In genomic region chr1:54037476-54037875, GRCh38 we compare ENCODE assay signal across 25 cellular contexts. TPM values are rescaled to one million over a fixed set of nuclear protein-coding genes. Genes with fewer than 3 reads are reported as not detected.
DNase-seq lines count a peak whose midpoint lies in the region; ATAC-seq, FAIRE-seq and TF ChIP-seq lines count a peak whose summit lies in the region.
"Had no signal": no experiment of that assay in that cellular context is flagged by ENCODE, and none has a peak within 500 bp of the region (broad histone marks: within the 10 kb centered on the region; RNA-seq: fewer than 3 reads in every experiment).

No MANE protein-coding gene starts in this region.

- H3K36me3 ChIP-seq in pancreas, result peaks cover 8 to 63% (median 50%) of the 10 kb centered on the region in 3 donors

- intact Hi-C loops in left ventricle myocardium superior (cut with micrococcal nuclease) (no loop called here), cardiac septum (cut with DNase I) (no loop called here), pancreas (cut with DNase I) (no loop called here)

- H3K4me1 ChIP-seq in pancreas, result no peaks in the 10 kb centered on the region

- H3K27me3 ChIP-seq in pancreas, result no peaks in the 10 kb centered on the region
- H3K27me3 ChIP-seq: tibial nerve had no signal

- H3K4me3 ChIP-seq in pancreas, result no peak overlapping the region
- H3K4me3 ChIP-seq: tibial nerve had no signal

- H3K36me3 Mint-ChIP-seq in T-helper 17 cell (ENCODE audit: low read depth), result peaks cover 16% of the 10 kb centered on the region

- ATAC-seq in left ventricle myocardium superior (peak; percentile 86), T-helper 17 cell (no peak), HG02610 (IDR thresholded peaks at IDR 0.05; ENCODE audit: unreplicated experiment) (no peak), HG02571 (IDR thresholded peaks at IDR 0.05; ENCODE audit: unreplicated experiment) (no peak), pancreas (no peak)
- ATAC-seq: esophagus mucosa; left lobe of liver; stimulated activated naive CD8-positive, alpha-beta T cell treated with anti-CD3 and anti-CD28 coated beads, Interleukin-15, Interleukin-2, amounts not matched to agents 100 U/mL and 50 U/mL, for 24 hours had no signal

- H3K27ac Mint-ChIP-seq in T-helper 17 cell, result peak overlapping the region; percentile 61
- H3K27ac Mint-ChIP-seq: mesothelial cell of epicardium, nephron had no signal

- H3K4me1 Mint-ChIP-seq in T-helper 17 cell, result peaks cover 8% of the 10 kb centered on the region
- H3K4me1 Mint-ChIP-seq: mesothelial cell of epicardium, nephron had no signal

- no peaks in the 10 kb centered on the region for H3K9me3 ChIP-seq in T-helper 17 cell (ENCODE audit: control insufficient read depth, low read length, poor library complexity, severe bottlenecking)
- H3K9me3 ChIP-seq in pancreas, result no peaks in the 10 kb centered on the region
- H3K9me3 ChIP-seq: tibial nerve had no signal

- no peaks in the 10 kb centered on the region for H3K27me3 Mint-ChIP-seq in T-helper 17 cell

- no peak for DNase-seq in left ventricle myocardium superior
- no peak for DNase-seq in cardiac septum (ENCODE audit: low spot score)
- no peak for DNase-seq in T-helper 17 cell
- DNase-seq in fibroblast of gingiva (ENCODE audit: low read depth), result peak; percentile 7
- no peak for DNase-seq in GM20000 (ENCODE audit: low spot score)
- no peak for DNase-seq in pancreas
- DNase-seq: activated CD4-positive, alpha-beta T cell treated with anti-CD3 and anti-CD28 coated beads for 4 hours; cerebellar nuclear complex; DMS79 treated with DMSO at 0.1 percent for 48 hours; effector CD4-positive, alpha-beta T cell; glutamatergic neuron; HFFc6; NCI-H1694 treated with DMSO at 0.1 percent for 48 hours; posterior cingulate gyrus; small intestine; stimulated activated naive CD8-positive, alpha-beta T cell treated with anti-CD3 and anti-CD28 coated beads, Interleukin-15, Interleukin-2, amounts not matched to agents 100 U/mL and 50 U/mL, for 24 hours had no signal

- no peak overlapping the region for H3K27ac ChIP-seq in pancreas
- H3K27ac ChIP-seq: tibial nerve had no signal

- no peak overlapping the region for H3K4me3 Mint-ChIP-seq in T-helper 17 cell
- H3K4me3 Mint-ChIP-seq: HFFc6, mesothelial cell of epicardium, nephron had no signal

- TF ChIP-seq CTCF in GM20000 (IDR thresholded peaks at IDR 0.05; ENCODE audit: extremely low read depth, missing control alignments), result no peak
- TF ChIP-seq CTCF in pancreas (IDR thresholded peaks at IDR 0.05), result no peak

- no peak for FAIRE-seq in pancreas (lab: Jason Lieb, UNC)
- FAIRE-seq: GM12891 had no signal

RNA-seq across cellular contexts. Expression of gene TMEM59, which starts 15.5 kb away (rescaled TPM):
- total RNA-seq in left ventricle myocardium superior (318 TPM), cardiac septum (289 TPM), T-helper 17 cell (100 to 1,000 TPM; 145 to 160 TPM), pancreas (100 to 1,000 TPM; 175 to 316 (median 232) TPM)
- polyA plus RNA-seq in pancreas, result 100 to 1,000 TPM in 1 of 2 donors, 10 to 100 TPM in 1; 59.9 to 287 TPM

RNA-seq across cellular contexts. Expression of gene TCEANC2, which starts 15.9 kb away (rescaled TPM):
- 4.7 TPM for total RNA-seq in left ventricle myocardium superior
- 4.1 TPM for total RNA-seq in cardiac septum
- total RNA-seq in T-helper 17 cell, result 1 to 10 TPM; 4.5 to 4.7 TPM
- total RNA-seq in pancreas, result 1 to 10 TPM; 1.3 to 3.8 (median 2.2) TPM
- polyA plus RNA-seq in pancreas, result 1 to 10 TPM; 1.1 to 1.4 TPM

RNA-seq across cellular contexts. Expression of gene LDLRAD1, which starts 19.5 kb away (rescaled TPM):
- total RNA-seq in left ventricle myocardium superior (not detected), cardiac septum (not detected), T-helper 17 cell (not detected), pancreas (under 1 TPM in 4 of 6 donors, not detected in 2; 0.08 to 0.29 (median 0.17) TPM)
- under 1 TPM in 1 of 2 donors, not detected in 1; 0.21 TPM for polyA plus RNA-seq in pancreas
- total RNA-seq: HFFc6, M059J, mesothelial cell of epicardium, tibial nerve had no signal
- polyA plus RNA-seq: small intestine had no signal
